In genomic region chr7:123629281-123629680, GRCh38 we compare ENCODE assay signal across 3 cellular contexts.
TF ChIP-seq lines count a peak whose summit lies in the region.

No MANE protein-coding gene starts in this region.

TF ChIP-seq in SK-N-SH, 30 proteins besides CTCF, POLR2A, EP300 and RAD21:
- TF ChIP-seq JUND (IDR thresholded peaks at IDR 0.05) (no peak), NFIC (IDR thresholded peaks at IDR 0.05; ENCODE audit: borderline replicate concordance) (no peak), EZH2phosphoT487 (IDR thresholded peaks at IDR 0.05; ENCODE audit: borderline replicate concordance, low read depth) (no peak), ELF1 (IDR thresholded peaks at IDR 0.05) (no peak), USF2 (IDR thresholded peaks at IDR 0.05; ENCODE audit: borderline replicate concordance, low read depth, low read length) (no peak), PBX3 (IDR thresholded peaks at IDR 0.05) (no peak), REST (IDR thresholded peaks at IDR 0.05; ENCODE audit: low read depth, low read length) (no peak)

TF ChIP-seq in SK-N-SH treated with all-trans-retinoic acid at 6 μM for 48 hours, 23 proteins besides CTCF, POLR2A, EP300 and RAD21:
- TF ChIP-seq ZNF70 (CRISPR knock-in tag; IDR thresholded peaks at IDR 0.05) (0 out of 2 replicates have a peak, but pooled peaks have one; percentile 30), TCF4 (CRISPR knock-in tag; IDR thresholded peaks at IDR 0.05; ENCODE audit: borderline replicate concordance) (peak; percentile 74), CSRNP3 (CRISPR knock-in tag; IDR thresholded peaks at IDR 0.05) (peak; percentile 50; the same call in 1 of the 2 replicates), TSHZ2 (CRISPR knock-in tag; IDR thresholded peaks at IDR 0.05) (peak; percentile 69; the same call in 1 of the 2 replicates), ZFP30 (CRISPR knock-in tag; IDR thresholded peaks at IDR 0.05) (no peak), ZNF8 (CRISPR knock-in tag; IDR thresholded peaks at IDR 0.05) (no peak), ISL1 (CRISPR knock-in tag; IDR thresholded peaks at IDR 0.05) (peak; percentile 61)

TF ChIP-seq in K562, 482 proteins besides CTCF, POLR2A, EP300 and RAD21:
- TF ChIP-seq TAF9B (IDR thresholded peaks at IDR 0.05; ENCODE audit: partially characterized antibody), result no peak
- TF ChIP-seq DEAF1 (CRISPR knock-in tag; IDR thresholded peaks at IDR 0.05), result no peak
- no peak for TF ChIP-seq PATZ1 (CRISPR knock-in tag; IDR thresholded peaks at IDR 0.05; ENCODE audit: borderline replicate concordance)
- no peak; a peak in 1 of 4 replicates for TF ChIP-seq TRIM24 (IDR thresholded peaks at IDR 0.05)
- no peak for TF ChIP-seq CBX8 (IDR thresholded peaks at IDR 0.05; ENCODE audit: borderline replicate concordance, extremely low read depth, low read depth, low read length, poor library complexity, severe bottlenecking)
- TF ChIP-seq PPARD (CRISPR knock-in tag; IDR thresholded peaks at IDR 0.05), result no peak
- no peak for TF ChIP-seq HMG20B (CRISPR knock-in tag; IDR thresholded peaks at IDR 0.05)
- no peak for TF ChIP-seq NCOR1 (IDR thresholded peaks at IDR 0.05)
- TF ChIP-seq CEBPB (tag; IDR thresholded peaks at IDR 0.05), result 0 out of 2 replicates have a peak, but pooled peaks have one; percentile 17
- TF ChIP-seq ATF4 (CRISPR knock-in tag; IDR thresholded peaks at IDR 0.05), result no peak
- 0 out of 4 replicates have a peak, but pooled peaks of 1 of the 2 experiments have one; percentile 13 for TF ChIP-seq SRF (CRISPR knock-in tag; IDR thresholded peaks at IDR 0.05)
- TF ChIP-seq ETV1 (tag; conservative IDR thresholded peaks at IDR 0.05; ENCODE audit: low read depth), result 0 out of 2 replicates have a peak, but pooled peaks have one; percentile 34
- TF ChIP-seq PKNOX1 (IDR thresholded peaks at IDR 0.05), result no peak
- no peak for TF ChIP-seq ZNF584 (CRISPR knock-in tag; IDR thresholded peaks at IDR 0.05; ENCODE audit: low read depth)
- TF ChIP-seq ZBTB34 (CRISPR knock-in tag; IDR thresholded peaks at IDR 0.05), result no peak
- no peak for TF ChIP-seq ZNF511 (CRISPR knock-in tag; IDR thresholded peaks at IDR 0.05)
